35 cellular contexts compared by ENCODE assay signal in the genomic region with DNA sequence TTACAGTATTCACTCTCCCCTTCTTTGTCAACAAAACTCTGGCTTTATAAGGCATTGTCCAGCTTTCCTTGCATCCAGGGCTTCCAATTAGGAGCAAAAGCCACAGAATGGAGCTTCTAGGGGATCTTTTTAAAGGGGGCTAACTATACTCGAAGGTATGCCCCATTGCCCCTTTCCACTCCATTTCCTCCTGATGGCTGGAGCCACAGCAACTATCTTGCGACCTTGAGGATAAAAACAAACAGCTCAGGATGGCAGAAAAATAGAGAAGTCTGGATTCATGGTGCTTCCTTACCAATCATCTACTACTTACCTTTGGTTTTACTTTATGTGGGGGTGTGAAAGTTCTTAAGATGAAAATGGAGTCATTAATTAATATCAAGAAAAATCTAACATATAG.
"Had no signal": no experiment of that assay in that cellular context is flagged by ENCODE, and none has a peak within 500 bp of the region (broad histone marks: within the 10 kb centered on the region; RNA-seq: fewer than 3 reads in every experiment).

No MANE protein-coding gene starts in this region.

- DNase-seq: Karpas-422, Kasumi-1, MG63, MM.1S, MV-4-11, NCI-H1092, NCI-H1092 treated with DMSO at 0.1 percent for 48 hours, NCI-H1105, NCI-H1105 treated with DMSO at 0.1 percent for 48 hours, NCI-H1417, NCI-H1417 treated with DMSO at 0.1 percent for 48 hours, NCI-H1436, NCI-H1436 treated with DMSO at 0.1 percent for 48 hours, NCI-H146, NCI-H1694, NCI-H1694 treated with DMSO at 0.1 percent for 48 hours, NCI-H187, NCI-H187 treated with DMSO at 0.1 percent for 48 hours, NCI-H1930, NCI-H2029, NCI-H2029 treated with DMSO at 0.1 percent for 48 hours, NCI-H2081, NCI-H2081 treated with DMSO at 0.1 percent for 48 hours, NCI-H2107, NCI-H2171, NCI-H2171 treated with DMSO at 0.1 percent for 48 hours, NCI-H2227 treated with DMSO at 0.1 percent for 48 hours, NCI-H226, NCI-H345, NCI-H446, NCI-H446 treated with DMSO at 0.1 percent for 48 hours, NCI-H510A, NCI-H510A treated with DMSO at 0.1 percent for 48 hours, NCI-H524, NCI-H524 treated with DMSO at 0.1 percent for 48 hours had no signal

- H3K27me3 ChIP-seq: MG63 had no signal

- H3K36me3 ChIP-seq: MG63 had no signal

- H3K4me3 ChIP-seq: MG63 had no signal

- H3K9me3 ChIP-seq: MG63 had no signal
